In the genomic region with DNA sequence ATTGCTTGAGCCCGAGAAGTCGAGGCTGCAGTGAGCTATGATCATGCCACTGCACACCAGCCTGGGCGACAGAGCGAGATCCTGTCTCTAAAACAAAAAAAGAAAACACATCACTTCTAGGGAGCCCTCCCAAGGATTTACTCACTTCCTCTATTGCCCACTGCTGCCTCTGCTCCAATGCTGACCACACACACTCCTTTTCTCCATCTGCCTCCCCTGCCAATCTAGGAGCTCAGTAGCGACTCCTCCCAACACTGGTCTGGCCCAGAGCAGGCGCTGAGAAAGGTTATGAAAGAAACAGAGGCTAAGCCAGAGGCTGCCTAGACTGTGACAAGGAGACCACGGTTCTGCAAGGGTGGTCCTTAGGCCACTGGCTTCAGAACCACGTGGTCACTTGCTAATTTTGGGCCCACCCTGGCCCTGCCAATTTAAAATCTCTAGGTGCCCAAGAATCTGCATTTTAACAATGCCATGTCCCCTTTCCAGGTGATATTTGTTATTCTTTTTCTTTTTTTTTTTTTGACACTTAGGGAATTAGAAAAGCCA, we compare ENCODE assay signal across 9 cellular contexts. TPM values are rescaled to one million over a fixed set of nuclear protein-coding genes. Genes with fewer than 3 reads are reported as not detected.
DNase-seq lines count a peak whose midpoint lies in the region; ATAC-seq and TF ChIP-seq lines count a peak whose summit lies in the region.
"Had no signal": no experiment of that assay in that cellular context is flagged by ENCODE, and none has a peak within 500 bp of the region (broad histone marks: within the 10 kb centered on the region; RNA-seq: fewer than 3 reads in every experiment).

No MANE protein-coding gene starts in this region.

- TF ChIP-seq CTCF in dorsolateral prefrontal cortex (IDR thresholded peaks at IDR 0.05 in 54 of 56, conservative IDR thresholded peaks at IDR 0.05 in 2 of 56; ENCODE audit: low read depth in 1 of 56, partially characterized antibody in 56 of 56) (no peak), heart left ventricle (IDR thresholded peaks at IDR 0.05) (no peak)

- peaks cover 0 to 35% (median 14%) of the 10 kb centered on the region in 12 donors for H3K4me1 ChIP-seq in heart left ventricle

- peaks cover 11% of the 10 kb centered on the region for H3K36me3 Mint-ChIP-seq in activated naive CD4-positive, alpha-beta T cell treated with anti-CD3 and anti-CD28 coated beads, Interleukin-2, amount 10 ng/mL, durations not matched to agents 7 days and 5 days
- H3K36me3 Mint-ChIP-seq: type B pancreatic cell had no signal

- peaks cover 83% of the 10 kb centered on the region for H3K4me1 Mint-ChIP-seq in activated naive CD4-positive, alpha-beta T cell treated with anti-CD3 and anti-CD28 coated beads, Interleukin-2, amount 10 ng/mL, durations not matched to agents 7 days and 5 days

- intact Hi-C loops in dorsolateral prefrontal cortex (cut with DNase I) (loop anchor here in 1 of 2 donors (10.0 kb wide), 1 partner anchor 1323 kb away; no protein-coding TSS in a partner anchor), heart left ventricle (cut with DNase I) (loop anchor here in 3 of 10 donors (5.0 to 10.0 kb wide), 2 partner anchors 35 to 307 kb away; a partner anchor contains a TSS)

- CTCF ChIA-PET in activated naive CD4-positive, alpha-beta T cell treated with anti-CD3 and anti-CD28 coated beads, Interleukin-2, amount 10 ng/mL, durations not matched to agents 7 days and 5 days (lab: Charles Lee): interaction anchor here (0.7 to 1.3 kb wide), 2 partner anchors 12 to 23 kb away, joined by 3 read pairs; no protein-coding TSS in a partner anchor

- H3K36me3 ChIP-seq in heart left ventricle: no peaks in the 10 kb centered on the region

- H3K9me3 Mint-ChIP-seq in activated naive CD4-positive, alpha-beta T cell treated with anti-CD3 and anti-CD28 coated beads, Interleukin-2, amount 10 ng/mL, durations not matched to agents 7 days and 5 days: no peaks in the 10 kb centered on the region
- H3K9me3 Mint-ChIP-seq: type B pancreatic cell had no signal

- no peak overlapping the region for H3K4me3 Mint-ChIP-seq in activated naive CD4-positive, alpha-beta T cell treated with anti-CD3 and anti-CD28 coated beads, Interleukin-2, amount 10 ng/mL, durations not matched to agents 7 days and 5 days

- no peak for DNase-seq in activated naive CD4-positive, alpha-beta T cell treated with anti-CD3 and anti-CD28 coated beads, Interleukin-2, amount 10 ng/mL, durations not matched to agents 7 days and 5 days
- DNase-seq in activated naive CD4-positive, alpha-beta T cell (lab: John Stamatoyannopoulos, UW): no peak
- peak; percentile 84 for DNase-seq in SIG-M5 (lab: John Stamatoyannopoulos, UW)
- no peak for DNase-seq in dorsolateral prefrontal cortex
- peak; percentile 20 for DNase-seq in superior temporal gyrus (ENCODE audit: extremely low spot score)
- no peak for DNase-seq in inferior parietal cortex (ENCODE audit: extremely low spot score)
- no peak for DNase-seq in heart left ventricle
- DNase-seq in HuH-7.5 (ENCODE audit: low spot score): no peak

- H3K4me3 ChIP-seq in dorsolateral prefrontal cortex (peak overlapping the region in 1 of 59 donors; percentile 62), heart left ventricle (no peak overlapping the region)

- H3K27ac ChIP-seq in dorsolateral prefrontal cortex: peak overlapping the region; percentile 78 to 99 (median 94)
- peak overlapping the region in 2 of 12 donors; percentile 17 to 70 for H3K27ac ChIP-seq in heart left ventricle

- H3K27ac Mint-ChIP-seq in activated naive CD4-positive, alpha-beta T cell treated with anti-CD3 and anti-CD28 coated beads, Interleukin-2, amount 10 ng/mL, durations not matched to agents 7 days and 5 days: peak overlapping the region; percentile 73

- ATAC-seq in heart left ventricle: no peak

- WGBS in heart left ventricle, 4 donors: 70 to 78% (median 75%) methylated on average over 8 of the region's 8 CpGs

- no peak for TF ChIP-seq POLR2A in heart left ventricle (IDR thresholded peaks at IDR 0.05)

- no peaks in the 10 kb centered on the region for H3K27me3 Mint-ChIP-seq in activated naive CD4-positive, alpha-beta T cell treated with anti-CD3 and anti-CD28 coated beads, Interleukin-2, amount 10 ng/mL, durations not matched to agents 7 days and 5 days
- H3K27me3 Mint-ChIP-seq: type B pancreatic cell had no signal

- H3K9me3 ChIP-seq in heart left ventricle: no peaks in the 10 kb centered on the region

- H3K27me3 ChIP-seq in dorsolateral prefrontal cortex (no peaks in the 10 kb centered on the region), heart left ventricle (no peaks in the 10 kb centered on the region)

RNA-seq across cellular contexts. Expression of a gene that starts 1.3 kb away (rescaled TPM):
- 10 to 100 TPM in 17 of 120 experiments, 1 to 10 TPM in 103; 5.2 to 12.7 (median 8.2) TPM for total RNA-seq in dorsolateral prefrontal cortex
- 1 to 10 TPM in 7 of 9 donors, under 1 TPM in 2; 0.32 to 6.4 (median 1.4) TPM for total RNA-seq in heart left ventricle
- polyA plus RNA-seq in heart left ventricle: 1 to 10 TPM in 1 of 2 donors, under 1 TPM in 1; 0.46 to 1.1 TPM

RNA-seq across cellular contexts. Expression of a gene that starts 13.2 kb away (rescaled TPM):
- total RNA-seq in dorsolateral prefrontal cortex (100 to 1,000 TPM in 2 of 120 experiments, 10 to 100 TPM in 118; 40.0 to 107 (median 69.5) TPM), heart left ventricle (100 to 1,000 TPM in 1 of 9 donors, 10 to 100 TPM in 8; 54.5 to 111 (median 74.8) TPM)
- polyA plus RNA-seq in heart left ventricle: 10 to 100 TPM; 37.6 to 67.2 TPM

RNA-seq across cellular contexts. Expression of a gene that starts 20.7 kb away (rescaled TPM):
- total RNA-seq in dorsolateral prefrontal cortex (1 to 10 TPM in 1 of 120 experiments, under 1 TPM in 82, not detected in 37; 0.20 to 1.3 (median 0.39) TPM), heart left ventricle (1 to 10 TPM in 1 of 9 donors, under 1 TPM in 8; 0.13 to 1.1 (median 0.36) TPM)
- under 1 TPM; 0.23 to 0.57 TPM for polyA plus RNA-seq in heart left ventricle

RNA-seq across cellular contexts. Expression of a gene that starts 25.3 kb away (rescaled TPM):
- total RNA-seq in dorsolateral prefrontal cortex (under 1 TPM in 34 of 120 experiments, not detected in 86; 0.19 to 0.98 (median 0.29) TPM), heart left ventricle (under 1 TPM in 2 of 9 donors, not detected in 7; 0.13 to 0.50 TPM)
- under 1 TPM in 1 of 2 donors, not detected in 1; 0.15 TPM for polyA plus RNA-seq in heart left ventricle

RNA-seq across cellular contexts. Expression of a gene that starts 32.7 kb away (rescaled TPM):
- total RNA-seq in dorsolateral prefrontal cortex (10 to 100 TPM in 110 of 120 experiments, 1 to 10 TPM in 10; 7.0 to 18.9 (median 12.7) TPM), heart left ventricle (10 to 100 TPM in 6 of 9 donors, 1 to 10 TPM in 3; 8.2 to 13.0 (median 11.9) TPM)
- 1 to 10 TPM; 5.0 to 7.5 TPM for polyA plus RNA-seq in heart left ventricle

Comparison
In these comparisons a context has a peak if more than half of its experiments do, and no peak if none do; other contexts are left out.
1. DNase-seq: peak in SIG-M5 (single experiment) and superior temporal gyrus (single experiment); none in activated naive CD4-positive, alpha-beta T cell treated with anti-CD3 and anti-CD28 coated beads, Interleukin-2, amount 10 ng/mL, durations not matched to agents 7 days and 5 days (single experiment), activated naive CD4-positive, alpha-beta T cell (0 of 4), dorsolateral prefrontal cortex (0 of 10), inferior parietal cortex (single experiment), heart left ventricle (0 of 5) and HuH-7.5 (single experiment).